ENCODE assay signal across 1 cellular context in genomic region chr1:8937051-8937450, GRCh38.
TF ChIP-seq lines count a peak whose summit lies in the region.
"Not testable (repeated sequence)": the region's sequence is repeated elsewhere in the genome, so short reads cannot be mapped to it uniquely, and the experiment has no call there.

No MANE protein-coding gene starts in this region.

TF ChIP-seq in K562, 482 proteins besides CTCF, POLR2A, EP300 and RAD21 (continued from another document):
- TF ChIP-seq TFE3 (CRISPR knock-in tag; IDR thresholded peaks at IDR 0.05) = peak; percentile 85
- TF ChIP-seq RAD51 (IDR thresholded peaks at IDR 0.05; ENCODE audit: borderline replicate concordance, low read depth) = peak; percentile 67
- peak; percentile 56 for TF ChIP-seq USF1 (CRISPR knock-in tag; IDR thresholded peaks at IDR 0.05)
- 0 out of 2 replicates have a peak, but pooled peaks have one; percentile 48 for TF ChIP-seq TOE1 (IDR thresholded peaks at IDR 0.05; ENCODE audit: borderline replicate concordance)
- TF ChIP-seq TOE1 (CRISPR knock-in tag; IDR thresholded peaks at IDR 0.05; ENCODE audit: borderline replicate concordance, low read depth) = not testable (repeated sequence)
